Comparison of ENCODE assay signal across 8 cellular contexts in genomic region chr12:21501258-21502163, GRCh38. TPM values are rescaled to one million over a fixed set of nuclear protein-coding genes. Genes with fewer than 3 reads are reported as not detected.
DNase-seq lines count a peak whose midpoint lies in the region; ATAC-seq and TF ChIP-seq lines count a peak whose summit lies in the region.

Gene GOLT1B, plus strand, starts transcription at chr12:21501789. Its CDS starts 135 bp downstream, at chr12:21501924.
Gene RECQL, minus strand, starts transcription at chr12:21501635. Its CDS starts 2,065 bp downstream, at chr12:21499570.

- H3K36me3 ChIP-seq in osteoblast (ENCODE audit: insufficient read depth, low read length), result peaks cover 23% of the 10 kb centered on the region
- peaks cover 11% of the 10 kb centered on the region for H3K36me3 ChIP-seq in thoracic aorta

- DNase-seq in NCI-H1105 (lab: John Stamatoyannopoulos, UW) (peak; percentile 99), SKM-1 (lab: John Stamatoyannopoulos, UW; ENCODE audit: unreplicated experiment) (peak; percentile 69), glutamatergic neuron (peak; percentile 83), osteoblast (ENCODE audit: insufficient read length, low spot score, missing footprints) (peak; percentile 94), thoracic aorta (ENCODE audit: low spot score) (peak; percentile 89)
- peak; percentile 87 for DNase-seq in activated naive CD8-positive, alpha-beta T cell treated with anti-CD3 and anti-CD28 coated beads for 36 hours

- peaks cover 49% of the 10 kb centered on the region for H4K20me1 ChIP-seq in osteoblast (ENCODE audit: insufficient read depth, low read length)

- H3K27me3 Mint-ChIP-seq in activated naive CD8-positive, alpha-beta T cell treated with anti-CD3 and anti-CD28 coated beads for 36 hours, result no peaks in the 10 kb centered on the region
- H3K27me3 Mint-ChIP-seq in glutamatergic neuron (ENCODE audit: unreplicated experiment), result peaks cover 1% of the 10 kb centered on the region

- TF ChIP-seq POLR2A in GM10847 (IDR thresholded peaks at IDR 0.05; ENCODE audit: extremely low read depth, insufficient read length), result peak; percentile 44

- H3K27ac Mint-ChIP-seq in activated naive CD8-positive, alpha-beta T cell treated with anti-CD3 and anti-CD28 coated beads for 36 hours, result no peak within 1 kb of the TSS
- no peak within 1 kb of the TSS for H3K27ac Mint-ChIP-seq in glutamatergic neuron (ENCODE audit: unreplicated experiment)

- H3K4me3 Mint-ChIP-seq in activated naive CD8-positive, alpha-beta T cell treated with anti-CD3 and anti-CD28 coated beads for 36 hours, result no peak within 1 kb of the TSS
- no peak within 1 kb of the TSS for H3K4me3 Mint-ChIP-seq in glutamatergic neuron (ENCODE audit: unreplicated experiment)

- ATAC-seq in HG02642 (IDR thresholded peaks at IDR 0.05; ENCODE audit: poor library complexity, unreplicated experiment) (peak; percentile 99), thoracic aorta (ENCODE audit: insufficient number of reproducible peaks, low FRiP score, low read depth) (peak; percentile 100)

- TF ChIP-seq CTCF in glutamatergic neuron (IDR thresholded peaks at IDR 0.05; ENCODE audit: partially characterized antibody, unreplicated experiment) (no peak), osteoblast (IDR thresholded peaks at IDR 0.05; ENCODE audit: extremely low read depth, low read depth, low read length) (no peak), thoracic aorta (IDR thresholded peaks at IDR 0.05) (no peak)

- H3K9me3 Mint-ChIP-seq in activated naive CD8-positive, alpha-beta T cell treated with anti-CD3 and anti-CD28 coated beads for 36 hours, result no peaks in the 10 kb centered on the region
- peaks cover 3% of the 10 kb centered on the region for H3K9me3 Mint-ChIP-seq in glutamatergic neuron (ENCODE audit: unreplicated experiment)

- peak within 1 kb of the TSS; percentile 96 for H2AFZ ChIP-seq in osteoblast (ENCODE audit: low read length)

- H3K9me3 ChIP-seq in osteoblast (ENCODE audit: low read depth, low read length) (no peaks in the 10 kb centered on the region), thoracic aorta (no peaks in the 10 kb centered on the region)

- H3K4me3 ChIP-seq in osteoblast (ENCODE audit: insufficient read depth, low read length) (peak within 1 kb of the TSS; percentile 95), thoracic aorta (peak within 1 kb of the TSS; percentile 93)

- H3K36me3 Mint-ChIP-seq in activated naive CD8-positive, alpha-beta T cell treated with anti-CD3 and anti-CD28 coated beads for 36 hours, result peaks cover 22% of the 10 kb centered on the region
- no peaks in the 10 kb centered on the region for H3K36me3 Mint-ChIP-seq in glutamatergic neuron (ENCODE audit: unreplicated experiment)

- H3K27ac ChIP-seq in osteoblast (ENCODE audit: low read depth, low read length) (peak within 1 kb of the TSS; percentile 97), thoracic aorta (peak within 1 kb of the TSS; percentile 85 to 97)

- peaks cover 32% of the 10 kb centered on the region for H3K4me1 ChIP-seq in osteoblast (ENCODE audit: insufficient read depth, low read length)
- H3K4me1 ChIP-seq in thoracic aorta (ENCODE audit: control insufficient read depth in 1 of 2, low read depth in 2 of 2), result peaks cover 30 to 52% of the 10 kb centered on the region in 2 donors

- peak within 1 kb of the TSS; percentile 95 for H3K4me2 ChIP-seq in osteoblast (ENCODE audit: insufficient read depth, low read length)

- peaks cover 94% of the 10 kb centered on the region for H3K79me2 ChIP-seq in osteoblast (ENCODE audit: insufficient read depth, low read length)

- H3K27me3 ChIP-seq in osteoblast (ENCODE audit: insufficient read depth, low read length) (no peaks in the 10 kb centered on the region), thoracic aorta (replicated peaks; ENCODE audit: insufficient read depth) (no peaks in the 10 kb centered on the region)

- peaks cover 37% of the 10 kb centered on the region for H3K4me1 Mint-ChIP-seq in activated naive CD8-positive, alpha-beta T cell treated with anti-CD3 and anti-CD28 coated beads for 36 hours
- H3K4me1 Mint-ChIP-seq in glutamatergic neuron (ENCODE audit: low read depth, unreplicated experiment), result peaks cover 2% of the 10 kb centered on the region

RNA-seq across cellular contexts. Expression of gene GOLT1B, which starts in this region (rescaled TPM):
- 10 to 100 TPM; 34.1 to 35.4 TPM for total RNA-seq in activated naive CD8-positive, alpha-beta T cell treated with anti-CD3 and anti-CD28 coated beads for 36 hours
- total RNA-seq in glutamatergic neuron (ENCODE audit: unreplicated experiment), result 42.2 TPM
- 65.7 and 254 TPM in 2 replicates for total RNA-seq in osteoblast
- 10 to 100 TPM; 26.7 to 36.8 TPM for total RNA-seq in thoracic aorta

RNA-seq across cellular contexts. Expression of gene RECQL, which starts in this region (rescaled TPM):
- 10 to 100 TPM; 83.4 to 90.7 TPM for total RNA-seq in activated naive CD8-positive, alpha-beta T cell treated with anti-CD3 and anti-CD28 coated beads for 36 hours
- total RNA-seq in glutamatergic neuron (ENCODE audit: unreplicated experiment) (20.0 TPM), osteoblast (83.6 and 99.9 TPM in 2 replicates), thoracic aorta (10 to 100 TPM; 30.1 to 55.3 TPM)

Comparison
In these comparisons a context has a peak if more than half of its experiments do, and no peak if none do; other contexts are left out.
1. Peak in every context shown above with its lines: DNase-seq, ATAC-seq, H3K4me3 ChIP-seq and H3K27ac ChIP-seq.